Comparison of ENCODE assay signal across 10 cellular contexts in genomic region chr15:38398134-38398533, GRCh38. TPM values are rescaled to one million over a fixed set of nuclear protein-coding genes. Genes with fewer than 3 reads are reported as not detected.
A peak's percentile ranks its signal among the peaks of the same experiment; 100 is the strongest.
DNase-seq lines count a peak whose midpoint lies in the region; ATAC-seq, FAIRE-seq and TF ChIP-seq lines count a peak whose summit lies in the region.
"Had no signal": no experiment of that assay in that cellular context is flagged by ENCODE, and none has a peak within 500 bp of the region (broad histone marks: within the 10 kb centered on the region; RNA-seq: fewer than 3 reads in every experiment).

No MANE protein-coding gene starts in this region.

- ATAC-seq in left ventricle myocardium superior (peak; percentile 95), HG02642 (IDR thresholded peaks at IDR 0.05; ENCODE audit: poor library complexity, unreplicated experiment) (no peak), HG02588 (IDR thresholded peaks at IDR 0.05; ENCODE audit: unreplicated experiment) (no peak)

- peaks cover 34% of the 10 kb centered on the region for H3K4me1 Mint-ChIP-seq in astrocyte (ENCODE audit: low read depth, unreplicated experiment)

- H3K36me3 ChIP-seq in astrocyte (ENCODE audit: insufficient read depth, low read length) (no peaks in the 10 kb centered on the region), tibial nerve (no peaks in the 10 kb centered on the region), kidney (ENCODE audit: control insufficient read depth in 1 of 2, insufficient read depth in 2 of 2, low read length in 2 of 2) (no peaks in the 10 kb centered on the region)

- no peak for TF ChIP-seq CTCF in astrocyte (IDR thresholded peaks at IDR 0.05; ENCODE audit: insufficient read depth, low read depth, low read length)
- TF ChIP-seq CTCF in tibial nerve (IDR thresholded peaks at IDR 0.05): no peak
- no peak for TF ChIP-seq CTCF in kidney (IDR thresholded peaks at IDR 0.05; ENCODE audit: borderline replicate concordance, extremely low read depth, insufficient read depth)

- intact Hi-C loops in left ventricle myocardium superior (cut with micrococcal nuclease) (loop anchor here (10.0 kb wide), 1 partner anchor 403 kb away; no protein-coding TSS in a partner anchor), kidney (cut with DNase I) (no loop called here)

- H3K79me2 ChIP-seq in astrocyte (ENCODE audit: insufficient read depth, low read length): no peaks in the 10 kb centered on the region

- no peak for TF ChIP-seq POLR2A in tibial nerve (IDR thresholded peaks at IDR 0.05)

- H3K27ac ChIP-seq in astrocyte (ENCODE audit: low read depth, low read length) (peak overlapping the region; percentile 70), tibial nerve (peak overlapping the region in 2 of 4 donors; percentile 31 to 80), kidney (ENCODE audit: low read depth in 2 of 2, low read length in 2 of 2) (no peak overlapping the region)

- 60 to 70% methylated on average over 2 of the region's 2 CpGs for WGBS in tibial nerve, 2 donors

- H2AFZ ChIP-seq in astrocyte (ENCODE audit: low read depth, low read length): no peak overlapping the region

- H3K4me3 Mint-ChIP-seq in astrocyte (ENCODE audit: unreplicated experiment): no peak overlapping the region

- H3K27ac Mint-ChIP-seq in astrocyte (ENCODE audit: unreplicated experiment): peak overlapping the region; percentile 87

- FAIRE-seq in astrocyte (lab: Jason Lieb, UNC) (peak; percentile 99), kidney (lab: Jason Lieb, UNC) (no peak)

- H3K9me3 Mint-ChIP-seq in astrocyte (ENCODE audit: unreplicated experiment): peaks cover 3% of the 10 kb centered on the region

- H3K9ac ChIP-seq in astrocyte (ENCODE audit: low read length) (peak overlapping the region; percentile 18), kidney (ENCODE audit: low read length in 2 of 2) (no peak overlapping the region)

- H3K9me3 ChIP-seq in astrocyte (ENCODE audit: insufficient read depth, low read depth, low read length) (no peaks in the 10 kb centered on the region), tibial nerve (no peaks in the 10 kb centered on the region), kidney (ENCODE audit: control insufficient read depth in 1 of 2, low read length in 2 of 2) (no peaks in the 10 kb centered on the region)

- H3K4me2 ChIP-seq in astrocyte (ENCODE audit: low read length): peak overlapping the region; percentile 67

- H3K4me3 ChIP-seq in astrocyte (ENCODE audit: insufficient read depth, low read depth, low read length) (peak overlapping the region; percentile 9), tibial nerve (no peak overlapping the region), kidney (ENCODE audit: low read length in 2 of 2) (no peak overlapping the region)

- no peaks in the 10 kb centered on the region for H4K20me1 ChIP-seq in astrocyte (ENCODE audit: insufficient read depth, low read length)

- peaks cover 27% of the 10 kb centered on the region for H3K4me1 ChIP-seq in astrocyte (ENCODE audit: insufficient read depth, low read length)
- peaks cover 0 to 20% (median 3%) of the 10 kb centered on the region in 4 donors for H3K4me1 ChIP-seq in tibial nerve
- no peaks in the 10 kb centered on the region for H3K4me1 ChIP-seq in kidney (ENCODE audit: control insufficient read depth in 1 of 2, insufficient read depth in 1 of 2, low read depth in 1 of 2, low read length in 2 of 2)

- no peaks in the 10 kb centered on the region for H3K36me3 Mint-ChIP-seq in astrocyte (ENCODE audit: low read depth, unreplicated experiment)

- H3K27me3 ChIP-seq in astrocyte (ENCODE audit: insufficient read depth, low read length): no peaks in the 10 kb centered on the region
- H3K27me3 ChIP-seq in tibial nerve: no peaks in the 10 kb centered on the region

- peak; percentile 77 to 88 for TF ChIP-seq EP300 in tibial nerve (IDR thresholded peaks at IDR 0.05)

- H3K27me3 Mint-ChIP-seq in astrocyte (ENCODE audit: low read depth, unreplicated experiment): no peaks in the 10 kb centered on the region

- peak; percentile 61 for DNase-seq in HPDE6-E6E7 (ENCODE audit: extremely low spot score)
- peak; percentile 99 for DNase-seq in astrocyte (ENCODE audit: low read depth)
- peak; percentile 53 for DNase-seq in left ventricle myocardium superior
- peak; percentile 37 to 71 for DNase-seq in tibial nerve (ENCODE audit: low spot score in 2 of 2)
- DNase-seq in SIG-M5 treated with dmso at 0.1 percent for 504 hours (lab: John Stamatoyannopoulos, UW; ENCODE audit: unreplicated experiment): no peak
- DNase-seq in kidney: no peak
- DNase-seq: KG1; stimulated activated CD4-positive, alpha-beta T cell treated with anti-CD3 and anti-CD28 coated beads, Interleukin-4, amount 100 ng/mL, for 4 hours had no signal

RNA-seq across cellular contexts. Expression of gene FAM98B, which starts 55.8 kb away (rescaled TPM):
- 15.5 and 21.6 TPM in 2 replicates for total RNA-seq in astrocyte
- total RNA-seq in left ventricle myocardium superior: 15.2 TPM
- total RNA-seq in tibial nerve: 10 to 100 TPM in 2 of 4 donors, 1 to 10 TPM in 2; 7.3 to 17.5 (median 10.9) TPM
- total RNA-seq in kidney: 17.2 TPM
- 12.9 TPM for polyA plus RNA-seq in kidney (ENCODE audit: insufficient read depth, low read depth, low replicate concordance)

Comparison
In these comparisons a context has a peak if more than half of its experiments do, and no peak if none do; other contexts are left out.
1. DNase-seq: peak in HPDE6-E6E7 (single experiment), astrocyte (single experiment), left ventricle myocardium superior (single experiment) and tibial nerve (2 of 2); none in SIG-M5 treated with dmso at 0.1 percent for 504 hours (single experiment) and kidney (single experiment).